Comparison of ENCODE assay signal across 11 cellular contexts in genomic region chr14:37116933-37117844, GRCh38. TPM values are rescaled to one million over a fixed set of nuclear protein-coding genes. Genes with fewer than 3 reads are reported as not detected.
DNase-seq lines count a peak whose midpoint lies in the region; ATAC-seq and TF ChIP-seq lines count a peak whose summit lies in the region.
"Had no signal": no experiment of that assay in that cellular context is flagged by ENCODE, and none has a peak within 500 bp of the region (broad histone marks: within the 10 kb centered on the region; RNA-seq: fewer than 3 reads in every experiment).

No MANE protein-coding gene starts in this region.

- peak; percentile 91 for ATAC-seq in Panc1
- no peak for ATAC-seq in activated T-cell treated with anti-CD3 and anti-CD28 coated beads, Interleukin-2, amount 50 U/mL, for 4 hours
- ATAC-seq: activated CD4-positive, CD25-positive, alpha-beta regulatory T cell treated with anti-CD3 and anti-CD28 coated beads, Interleukin-2, amount 50 U/mL, for 24 hours had no signal

- H3K4me1 ChIP-seq in ACC112 (ENCODE audit: control insufficient read depth, insufficient read depth, low read length, unreplicated experiment) = peaks cover 24% of the 10 kb centered on the region
- H3K4me1 ChIP-seq in HEK293 (ENCODE audit: control insufficient read depth, insufficient read depth, low read length) = peaks cover 26% of the 10 kb centered on the region
- peaks cover 2% of the 10 kb centered on the region for H3K4me1 ChIP-seq in Panc1 (ENCODE audit: control insufficient read depth, insufficient read depth, low read length)

- peak overlapping the region; percentile 95 for H3K27ac ChIP-seq in ACC112 (ENCODE audit: low read depth, low read length)
- H3K27ac ChIP-seq in HEK293 (ENCODE audit: extremely low read depth, low read depth, low read length) = peak overlapping the region; percentile 89
- H3K27ac ChIP-seq in Panc1 (ENCODE audit: low read length) = peak overlapping the region; percentile 69; the same call in 1 of the 2 replicates

- intact Hi-C loops in Panc1 (cut with micrococcal nuclease; ENCODE audit: unreplicated experiment) = no loop called here

- H3K36me3 Mint-ChIP-seq in activated T-cell treated with anti-CD3 and anti-CD28 coated beads, Interleukin-2, amount 50 U/mL, for 4 hours (ENCODE audit: insufficient read depth) = no peaks in the 10 kb centered on the region
- H3K36me3 Mint-ChIP-seq: naive B cell had no signal

- CTCF ChIA-PET in HEK293 (lab: Yijun Ruan, JAX) (interaction anchor here (0.6 to 3.7 kb wide), 48 partner anchors 9 to 1545 kb away, joined by 3 to 30 read pairs (median 4); partner anchors contain the start of gene MIPOL1), Panc1 (lab: Charles Lee) (interaction anchor here (0.5 to 1.1 kb wide), 6 partner anchors 57 to 563 kb away, joined by 3 to 9 read pairs (median 5); no protein-coding TSS in a partner anchor)

- POLR2A ChIA-PET in HEK293 (lab: Yijun Ruan, JAX) = interaction anchor here (0.5 to 1.2 kb wide), 3 partner anchors 12 to 469 kb away, joined by 3 to 7 read pairs (median 4); no protein-coding TSS in a partner anchor
- POLR2A ChIA-PET in Panc1 (lab: Charles Lee) = no interaction called here

- no peaks in the 10 kb centered on the region for H3K27me3 Mint-ChIP-seq in activated T-cell treated with anti-CD3 and anti-CD28 coated beads, Interleukin-2, amount 50 U/mL, for 4 hours (ENCODE audit: low read depth)
- H3K27me3 Mint-ChIP-seq: central memory CD8-positive, alpha-beta T cell; naive B cell had no signal

- peak overlapping the region; percentile 89 for H2AFZ ChIP-seq in ACC112 (ENCODE audit: low read length, unreplicated experiment)

- peaks cover 7% of the 10 kb centered on the region for H3K9me3 Mint-ChIP-seq in activated T-cell treated with anti-CD3 and anti-CD28 coated beads, Interleukin-2, amount 50 U/mL, for 4 hours
- H3K9me3 Mint-ChIP-seq: central memory CD8-positive, alpha-beta T cell had no signal

- no peaks in the 10 kb centered on the region for H3K27me3 ChIP-seq in ACC112 (ENCODE audit: insufficient read depth, low read length)
- no peaks in the 10 kb centered on the region for H3K27me3 ChIP-seq in Panc1 (ENCODE audit: control insufficient read depth, insufficient read depth, low read length)

- DNase-seq in Panc1 (ENCODE audit: low read depth, low spot score) = peak; percentile 59
- DNase-seq in fibroblast of pulmonary artery (ENCODE audit: low read depth) = peak; percentile 43
- DNase-seq in NCI-H1694 treated with DMSO at 0.1 percent for 48 hours (lab: John Stamatoyannopoulos, UW) = no peak
- DNase-seq in activated effector memory CD4-positive, alpha-beta T cell treated with Interleukin-2 at 50 U/mL for 16 hours = no peak
- no peak for DNase-seq in activated T-cell treated with anti-CD3 and anti-CD28 coated beads, Interleukin-2, amount 50 U/mL, for 4 hours
- DNase-seq in GM10266 (ENCODE audit: extremely low spot score) = no peak
- DNase-seq: naive B cell had no signal

- no peaks in the 10 kb centered on the region for H3K4me1 Mint-ChIP-seq in activated T-cell treated with anti-CD3 and anti-CD28 coated beads, Interleukin-2, amount 50 U/mL, for 4 hours (ENCODE audit: low read depth)
- H3K4me1 Mint-ChIP-seq: central memory CD8-positive, alpha-beta T cell; naive B cell had no signal

- peak; percentile 72; the same call in 1 of the 2 replicates for TF ChIP-seq CTCF in HEK293 (tag by site-specific recombination; IDR thresholded peaks at IDR 0.05)
- peak; percentile 61; the same call in 1 of the 2 replicates for TF ChIP-seq CTCF in Panc1 (IDR thresholded peaks at IDR 0.05)
- TF ChIP-seq CTCF in fibroblast of pulmonary artery (IDR thresholded peaks at IDR 0.05; ENCODE audit: low read length, missing control alignments) = peak; percentile 18
- TF ChIP-seq CTCF in GM10266 (IDR thresholded peaks at IDR 0.05; ENCODE audit: control insufficient read depth, insufficient read depth, low read depth, missing control alignments) = no peak

- peak overlapping the region; percentile 66 for H3K4me3 ChIP-seq in ACC112 (ENCODE audit: low read depth, low read length)
- H3K4me3 ChIP-seq in HEK293 (ENCODE audit: low read depth, low read length) = peak overlapping the region; percentile 15; the same call in 1 of the 2 replicates
- no peak overlapping the region for H3K4me3 ChIP-seq in Panc1 (ENCODE audit: low read depth in 2 of 2, low read length in 2 of 2)
- H3K4me3 ChIP-seq in fibroblast of pulmonary artery (replicated peaks; ENCODE audit: low read depth, low read length) = no peak overlapping the region

- BruUV-seq in Panc1 (replicated peaks; lab: Mats Ljungman, UMichigan) = no TSS peak

- no peaks in the 10 kb centered on the region for H3K79me2 ChIP-seq in ACC112 (ENCODE audit: control insufficient read depth, insufficient read depth, low read length, unreplicated experiment)

- H3K4me3 Mint-ChIP-seq in activated T-cell treated with anti-CD3 and anti-CD28 coated beads, Interleukin-2, amount 50 U/mL, for 4 hours = no peak overlapping the region
- H3K4me3 Mint-ChIP-seq: central memory CD8-positive, alpha-beta T cell; naive B cell had no signal

- in situ Hi-C loops in Panc1 (cut with HindIII; ENCODE audit: low pct_unique_long_range_greater_than_20kb, low sequenced_read_pairs) = no loop called here

- H3K9me3 ChIP-seq in HEK293 (ENCODE audit: control insufficient read depth, insufficient read depth, low read depth, low read length) = no peaks in the 10 kb centered on the region
- no peaks in the 10 kb centered on the region for H3K9me3 ChIP-seq in Panc1 (ENCODE audit: control insufficient read depth, insufficient read depth, low read depth, low read length)

- H3K36me3 ChIP-seq in ACC112 (ENCODE audit: insufficient read depth, low read length) (no peaks in the 10 kb centered on the region), HEK293 (ENCODE audit: control insufficient read depth in 2 of 2, insufficient read depth in 1 of 2, low read length in 2 of 2) (no peaks in the 10 kb centered on the region), Panc1 (ENCODE audit: control insufficient read depth, insufficient read depth, low read length) (no peaks in the 10 kb centered on the region)

TF ChIP-seq in HEK293, 187 proteins besides CTCF, POLR2A, EP300 and RAD21 (continues in another document):
- TF ChIP-seq ZSCAN5A (tag by site-specific recombination; IDR thresholded peaks at IDR 0.05) (no peak), ZNF768 (tag by site-specific recombination; IDR thresholded peaks at IDR 0.05) (no peak), ZNF449 (tag by site-specific recombination; IDR thresholded peaks at IDR 0.05) (peak; percentile 35; the same call in 1 of the 2 replicates), ZNF623 (tag by site-specific recombination; IDR thresholded peaks at IDR 0.05) (no peak), ZNF354C (tag by site-specific recombination; IDR thresholded peaks at IDR 0.05; ENCODE audit: borderline replicate concordance, low read depth) (no peak), PRDM6 (tag by site-specific recombination; IDR thresholded peaks at IDR 0.05) (peak; percentile 99), GLIS1 (tag by site-specific recombination; IDR thresholded peaks at IDR 0.05) (no peak), FEZF1 (tag by site-specific recombination; IDR thresholded peaks at IDR 0.05) (peak; percentile 43), WT1 (tag by site-specific recombination; IDR thresholded peaks at IDR 0.05) (no peak), KLF7 (tag by site-specific recombination; IDR thresholded peaks at IDR 0.05; ENCODE audit: borderline replicate concordance) (no peak)

RNA-seq across cellular contexts. Expression of gene SLC25A21, which starts 55.2 kb away (rescaled TPM):
- 2.1 TPM for total RNA-seq in Panc1 (2021; ENCODE audit: unreplicated experiment)
- 1.5 TPM for polyA plus RNA-seq in Panc1 (2012; ENCODE audit: insufficient read length)
- total RNA-seq in activated T-cell treated with anti-CD3 and anti-CD28 coated beads, Interleukin-2, amount 50 U/mL, for 4 hours = not detected

Comparison
In these comparisons a context has a peak if more than half of its experiments do, and no peak if none do; other contexts are left out.
1. H3K4me3 ChIP-seq: peak in ACC112 (single experiment) and HEK293 (single experiment); none in Panc1 (0 of 2) and fibroblast of pulmonary artery (single experiment).
2. DNase-seq: peak in Panc1 (single experiment) and fibroblast of pulmonary artery (single experiment); none in NCI-H1694 treated with DMSO at 0.1 percent for 48 hours (single experiment), activated effector memory CD4-positive, alpha-beta T cell treated with Interleukin-2 at 50 U/mL for 16 hours (single experiment), activated T-cell treated with anti-CD3 and anti-CD28 coated beads, Interleukin-2, amount 50 U/mL, for 4 hours (single experiment) and GM10266 (single experiment).
3. Peak in every context shown above with its lines, with median percentiles within 50 percentile points of each other: H3K27ac ChIP-seq.